7 cellular contexts compared by ENCODE assay signal in genomic region chr12:106759526-106760183, GRCh38. TPM values are rescaled to one million over a fixed set of nuclear protein-coding genes. Genes with fewer than 3 reads are reported as not detected.
A peak's percentile ranks its signal among the peaks of the same experiment; 100 is the strongest.
DNase-seq lines count a peak whose midpoint lies in the region; ATAC-seq and TF ChIP-seq lines count a peak whose summit lies in the region.

No MANE protein-coding gene starts in this region.

- peak overlapping the region; percentile 45 for H3K4me3 Mint-ChIP-seq in stimulated activated effector memory CD8-positive, alpha-beta T cell treated with anti-CD3 and anti-CD28 coated beads, Interleukin-12 subunit alpha, Interleukin-12 subunit beta, amount 100 ng/mL, for 72 hours

- H3K27ac Mint-ChIP-seq in stimulated activated effector memory CD8-positive, alpha-beta T cell treated with anti-CD3 and anti-CD28 coated beads, Interleukin-12 subunit alpha, Interleukin-12 subunit beta, amount 100 ng/mL, for 72 hours: peak overlapping the region; percentile 92

- TF ChIP-seq CTCF in dorsolateral prefrontal cortex (IDR thresholded peaks at IDR 0.05 in 54 of 56, conservative IDR thresholded peaks at IDR 0.05 in 2 of 56; ENCODE audit: low read depth in 1 of 56, partially characterized antibody in 56 of 56): no peak

- no peaks in the 10 kb centered on the region for H3K36me3 Mint-ChIP-seq in stimulated activated effector memory CD8-positive, alpha-beta T cell treated with anti-CD3 and anti-CD28 coated beads, Interleukin-12 subunit alpha, Interleukin-12 subunit beta, amount 100 ng/mL, for 72 hours

- H3K9me3 Mint-ChIP-seq in stimulated activated effector memory CD8-positive, alpha-beta T cell treated with anti-CD3 and anti-CD28 coated beads, Interleukin-12 subunit alpha, Interleukin-12 subunit beta, amount 100 ng/mL, for 72 hours: no peaks in the 10 kb centered on the region

- H3K4me1 Mint-ChIP-seq in stimulated activated effector memory CD8-positive, alpha-beta T cell treated with anti-CD3 and anti-CD28 coated beads, Interleukin-12 subunit alpha, Interleukin-12 subunit beta, amount 100 ng/mL, for 72 hours: peaks cover 14% of the 10 kb centered on the region

- intact Hi-C loops in dorsolateral prefrontal cortex (cut with DNase I): loop anchor here in 1 of 2 donors (10.0 kb wide), 1 partner anchor 375 kb away; no protein-coding TSS in a partner anchor

- ATAC-seq in GM19438 (IDR thresholded peaks at IDR 0.05; ENCODE audit: low read depth, unreplicated experiment) (peak; percentile 35), HG03159 (IDR thresholded peaks at IDR 0.05; ENCODE audit: unreplicated experiment) (peak; percentile 25), HG02610 (IDR thresholded peaks at IDR 0.05; ENCODE audit: unreplicated experiment) (no peak)
- peak; percentile 21 for ATAC-seq in stimulated activated effector memory CD8-positive, alpha-beta T cell treated with anti-CD3 and anti-CD28 coated beads, Interleukin-12 subunit alpha, Interleukin-12 subunit beta, amount 100 ng/mL, for 72 hours

- peak overlapping the region in 58 of 59 donors; percentile 12 to 92 (median 80) for H3K27ac ChIP-seq in dorsolateral prefrontal cortex

- peak in 4 of 10 donors; percentile 34 to 68 (median 60) for DNase-seq in dorsolateral prefrontal cortex
- no peak for DNase-seq in stimulated activated effector memory CD8-positive, alpha-beta T cell treated with anti-CD3 and anti-CD28 coated beads, Interleukin-12 subunit alpha, Interleukin-12 subunit beta, amount 100 ng/mL, for 72 hours (ENCODE audit: low spot score in 2 of 2)
- DNase-seq in NOMO-1 treated with dmso at 0.1 percent for 144 hours (lab: John Stamatoyannopoulos, UW; ENCODE audit: unreplicated experiment): no peak
- DNase-seq in DMS79 (lab: John Stamatoyannopoulos, UW): no peak

- H3K27me3 ChIP-seq in dorsolateral prefrontal cortex: no peaks in the 10 kb centered on the region

- peak overlapping the region in 6 of 59 donors; percentile 4 to 32 (median 14) for H3K4me3 ChIP-seq in dorsolateral prefrontal cortex

RNA-seq across cellular contexts. Expression of gene RIC8B, which starts 14.8 kb away (rescaled TPM):
- total RNA-seq in dorsolateral prefrontal cortex: 10 to 100 TPM; 21.0 to 54.9 (median 36.6) TPM
